ENCODE assay signal across 10 cellular contexts in the genomic region with DNA sequence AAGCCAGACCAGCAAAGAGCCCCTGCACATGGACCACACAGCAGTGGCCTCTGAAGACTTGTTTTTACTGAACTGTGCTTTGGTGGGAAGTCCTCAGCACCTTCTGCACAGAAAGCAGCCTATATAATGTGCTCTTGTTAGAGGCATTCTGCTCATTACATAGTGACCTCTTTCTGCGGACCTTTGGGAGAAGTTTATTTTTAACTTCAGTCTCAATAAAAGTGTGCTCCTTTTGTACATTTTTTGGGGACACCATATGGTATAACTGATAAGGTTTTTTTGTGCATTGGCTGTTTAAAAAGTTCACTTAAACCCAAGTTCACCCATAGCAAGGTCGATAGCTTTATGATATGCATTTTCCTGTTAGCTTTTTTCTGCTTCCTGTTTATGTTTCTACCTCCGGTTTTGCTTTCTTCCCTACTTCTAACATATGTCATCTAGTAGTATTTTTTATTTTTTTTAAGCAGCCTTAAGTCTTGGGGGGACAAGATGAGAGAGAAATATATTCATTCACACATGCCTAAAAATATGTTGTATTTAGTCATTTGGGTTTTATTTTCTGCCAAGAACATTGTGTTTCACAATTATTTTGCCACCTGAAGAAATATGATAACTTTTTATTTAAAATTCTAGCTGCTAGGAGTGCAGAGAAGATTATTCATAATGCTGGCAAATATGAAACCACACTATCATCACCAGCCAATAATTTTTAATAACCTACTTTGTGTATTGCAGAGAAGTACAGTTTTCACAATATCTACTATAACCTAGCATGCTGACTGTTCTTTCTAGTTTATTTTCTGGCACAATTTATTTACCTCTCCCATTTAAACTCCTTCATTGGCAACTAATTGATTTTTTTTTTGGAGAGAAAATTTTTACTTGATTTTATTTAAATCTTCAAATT. TPM values are rescaled to one million over a fixed set of nuclear protein-coding genes. Genes with fewer than 3 reads are reported as not detected.
DNase-seq lines count a peak whose midpoint lies in the region; ATAC-seq, FAIRE-seq and TF ChIP-seq lines count a peak whose summit lies in the region.
"Had no signal": no experiment of that assay in that cellular context is flagged by ENCODE, and none has a peak within 500 bp of the region (broad histone marks: within the 10 kb centered on the region; RNA-seq: fewer than 3 reads in every experiment).

No MANE protein-coding gene starts in this region.

- no peaks in the 10 kb centered on the region for H3K27me3 ChIP-seq in CD4-positive, alpha-beta memory T cell (ENCODE audit: insufficient read depth, low read length)

- peak overlapping the region; percentile 34 to 77 (median 49) for H3K4me3 Mint-ChIP-seq in CD4-positive, alpha-beta memory T cell
- peak overlapping the region; percentile 54 for H3K4me3 Mint-ChIP-seq in activated T-helper 1 cell treated with anti-CD3 and anti-CD28 coated beads, Interleukin-12 subunit alpha, Interleukin-12 subunit beta, Interleukin-2, Interleukin-4 antibody, amounts not matched to agents 30 ng/mL and 10 ng/mL and 1 ng/mL, durations not matched to agents 14 hours and 24 hours and 36 hours
- H3K4me3 Mint-ChIP-seq in naive thymus-derived CD8-positive, alpha-beta T cell, result peak overlapping the region in 3 of 10 donors; percentile 37 to 50 (median 39)

- peak in 1 of 2 donors; percentile 35 for ATAC-seq in naive thymus-derived CD8-positive, alpha-beta T cell
- no peak for ATAC-seq in HG02759 (IDR thresholded peaks at IDR 0.05; ENCODE audit: unreplicated experiment)

- H3K4me3 ChIP-seq in CD4-positive, alpha-beta memory T cell (ENCODE audit: low read length in 2 of 2), result no peak overlapping the region

- no peak for DNase-seq in CD4-positive, alpha-beta memory T cell
- no peak for DNase-seq in GM12892 (ENCODE audit: insufficient read length)
- DNase-seq in activated T-helper 1 cell treated with anti-CD3 and anti-CD28 coated beads, Interleukin-12 subunit alpha, Interleukin-12 subunit beta, Interleukin-2, Interleukin-4 antibody, amounts not matched to agents 30 ng/mL and 10 ng/mL and 1 ng/mL, durations not matched to agents 14 hours and 24 hours and 36 hours (ENCODE audit: low spot score), result no peak
- DNase-seq in naive thymus-derived CD8-positive, alpha-beta T cell, result no peak
- DNase-seq in GM19238 (ENCODE audit: insufficient read length, low spot score), result no peak
- DNase-seq in NCI-H1092 treated with DMSO at 0.1 percent for 48 hours (lab: John Stamatoyannopoulos, UW), result no peak
- DNase-seq: NCI-H2171 had no signal

- CTCF ChIA-PET in CD4-positive, alpha-beta memory T cell (lab: Charles Lee; ENCODE audit: partially characterized antibody), result no interaction called here

- POLR2A ChIA-PET in CD4-positive, alpha-beta memory T cell (lab: Charles Lee; ENCODE audit: partially characterized antibody), result interaction anchor here (0.9 to 1.0 kb wide), 2 partner anchors 23 to 285 kb away, joined by 3 read pairs; partner anchors contain the start of gene SLC19A2
- POLR2A ChIA-PET in naive thymus-derived CD8-positive, alpha-beta T cell (lab: Charles Lee), result no interaction called here

- peaks cover 10% of the 10 kb centered on the region for H3K4me1 ChIP-seq in CD4-positive, alpha-beta memory T cell (ENCODE audit: insufficient read depth, low read length)

- H3K36me3 ChIP-seq in CD4-positive, alpha-beta memory T cell (ENCODE audit: insufficient read depth, low read length), result no peaks in the 10 kb centered on the region

- peak; percentile 33 for FAIRE-seq in GM12892 (lab: Jason Lieb, UNC)

- H3K36me3 Mint-ChIP-seq in CD4-positive, alpha-beta memory T cell, result no peaks in the 10 kb centered on the region
- peaks cover 29% of the 10 kb centered on the region for H3K36me3 Mint-ChIP-seq in activated T-helper 1 cell treated with anti-CD3 and anti-CD28 coated beads, Interleukin-12 subunit alpha, Interleukin-12 subunit beta, Interleukin-2, Interleukin-4 antibody, amounts not matched to agents 30 ng/mL and 10 ng/mL and 1 ng/mL, durations not matched to agents 14 hours and 24 hours and 36 hours (ENCODE audit: low read depth)
- no peaks in the 10 kb centered on the region for H3K36me3 Mint-ChIP-seq in naive thymus-derived CD8-positive, alpha-beta T cell
- H3K36me3 Mint-ChIP-seq: IgD-negative memory B cell had no signal

- H3K27ac Mint-ChIP-seq in CD4-positive, alpha-beta memory T cell, result peak overlapping the region in 6 of 7 donors; percentile 6 to 77 (median 44)
- peak overlapping the region; percentile 70 for H3K27ac Mint-ChIP-seq in activated T-helper 1 cell treated with anti-CD3 and anti-CD28 coated beads, Interleukin-12 subunit alpha, Interleukin-12 subunit beta, Interleukin-2, Interleukin-4 antibody, amounts not matched to agents 30 ng/mL and 10 ng/mL and 1 ng/mL, durations not matched to agents 14 hours and 24 hours and 36 hours
- peak overlapping the region in 6 of 10 donors; percentile 12 to 65 (median 50) for H3K27ac Mint-ChIP-seq in naive thymus-derived CD8-positive, alpha-beta T cell
- H3K27ac Mint-ChIP-seq: IgD-negative memory B cell had no signal

- intact Hi-C loops in CD4-positive, alpha-beta memory T cell (cut with micrococcal nuclease), result no loop called here
- intact Hi-C loops in activated T-helper 1 cell treated with anti-CD3 and anti-CD28 coated beads, Interleukin-12 subunit alpha, Interleukin-12 subunit beta, Interleukin-2, Interleukin-4 antibody, amounts not matched to agents 30 ng/mL and 10 ng/mL and 1 ng/mL, durations not matched to agents 14 hours and 24 hours and 36 hours (cut with micrococcal nuclease), result no loop called here

- peaks cover 12 to 24% (median 22%) of the 10 kb centered on the region in 4 donors for H3K4me1 Mint-ChIP-seq in CD4-positive, alpha-beta memory T cell
- peaks cover 17% of the 10 kb centered on the region for H3K4me1 Mint-ChIP-seq in activated T-helper 1 cell treated with anti-CD3 and anti-CD28 coated beads, Interleukin-12 subunit alpha, Interleukin-12 subunit beta, Interleukin-2, Interleukin-4 antibody, amounts not matched to agents 30 ng/mL and 10 ng/mL and 1 ng/mL, durations not matched to agents 14 hours and 24 hours and 36 hours (ENCODE audit: low read depth)
- H3K4me1 Mint-ChIP-seq in naive thymus-derived CD8-positive, alpha-beta T cell, result peaks cover 2 to 10% (median 7%) of the 10 kb centered on the region in 4 donors

- TF ChIP-seq POLR2A in GM12892 (IDR thresholded peaks at IDR 0.05; ENCODE audit: low read depth, low read length), result no peak

- no peaks in the 10 kb centered on the region for H3K27me3 Mint-ChIP-seq in CD4-positive, alpha-beta memory T cell
- no peaks in the 10 kb centered on the region for H3K27me3 Mint-ChIP-seq in activated T-helper 1 cell treated with anti-CD3 and anti-CD28 coated beads, Interleukin-12 subunit alpha, Interleukin-12 subunit beta, Interleukin-2, Interleukin-4 antibody, amounts not matched to agents 30 ng/mL and 10 ng/mL and 1 ng/mL, durations not matched to agents 14 hours and 24 hours and 36 hours (ENCODE audit: insufficient read depth)
- H3K27me3 Mint-ChIP-seq in naive thymus-derived CD8-positive, alpha-beta T cell, result no peaks in the 10 kb centered on the region
- H3K27me3 Mint-ChIP-seq: IgD-negative memory B cell had no signal

- H3K27ac ChIP-seq in CD4-positive, alpha-beta memory T cell (ENCODE audit: low read depth, low read length), result no peak overlapping the region
- H3K27ac ChIP-seq: epithelial cell of prostate had no signal

- H3K9me3 ChIP-seq in CD4-positive, alpha-beta memory T cell (ENCODE audit: control insufficient read depth in 1 of 2, low read length in 2 of 2), result no peaks in the 10 kb centered on the region

- no peaks in the 10 kb centered on the region for H3K9me3 Mint-ChIP-seq in CD4-positive, alpha-beta memory T cell
- H3K9me3 Mint-ChIP-seq in activated T-helper 1 cell treated with anti-CD3 and anti-CD28 coated beads, Interleukin-12 subunit alpha, Interleukin-12 subunit beta, Interleukin-2, Interleukin-4 antibody, amounts not matched to agents 30 ng/mL and 10 ng/mL and 1 ng/mL, durations not matched to agents 14 hours and 24 hours and 36 hours, result peaks cover 3% of the 10 kb centered on the region
- H3K9me3 Mint-ChIP-seq in naive thymus-derived CD8-positive, alpha-beta T cell, result peaks cover 0 to 1% (median 0%) of the 10 kb centered on the region in 9 donors
- H3K9me3 Mint-ChIP-seq: IgD-negative memory B cell had no signal

RNA-seq across cellular contexts. Expression of gene SLC19A2, which starts 22.9 kb away (rescaled TPM):
- 1 to 10 TPM; 4.1 to 4.5 TPM for total RNA-seq in CD4-positive, alpha-beta memory T cell
- polyA plus RNA-seq in CD4-positive, alpha-beta memory T cell, result 1 to 10 TPM in 1 of 2 donors, under 1 TPM in 1; 0.41 to 1.0 TPM
- 3.0 TPM for polyA plus RNA-seq in GM12892 (2012; ENCODE audit: missing spikeins)
- total RNA-seq in activated T-helper 1 cell treated with anti-CD3 and anti-CD28 coated beads, Interleukin-12 subunit alpha, Interleukin-12 subunit beta, Interleukin-2, Interleukin-4 antibody, amounts not matched to agents 30 ng/mL and 10 ng/mL and 1 ng/mL, durations not matched to agents 14 hours and 24 hours and 36 hours, result 12.8 and 14.0 TPM in 2 replicates
- 1 to 10 TPM; 5.4 TPM for total RNA-seq in naive thymus-derived CD8-positive, alpha-beta T cell
- under 1 TPM; 0.19 to 0.29 (median 0.24) TPM for polyA plus RNA-seq in naive thymus-derived CD8-positive, alpha-beta T cell
